Comparison of ENCODE assay signal across 11 cellular contexts in the genomic region with DNA sequence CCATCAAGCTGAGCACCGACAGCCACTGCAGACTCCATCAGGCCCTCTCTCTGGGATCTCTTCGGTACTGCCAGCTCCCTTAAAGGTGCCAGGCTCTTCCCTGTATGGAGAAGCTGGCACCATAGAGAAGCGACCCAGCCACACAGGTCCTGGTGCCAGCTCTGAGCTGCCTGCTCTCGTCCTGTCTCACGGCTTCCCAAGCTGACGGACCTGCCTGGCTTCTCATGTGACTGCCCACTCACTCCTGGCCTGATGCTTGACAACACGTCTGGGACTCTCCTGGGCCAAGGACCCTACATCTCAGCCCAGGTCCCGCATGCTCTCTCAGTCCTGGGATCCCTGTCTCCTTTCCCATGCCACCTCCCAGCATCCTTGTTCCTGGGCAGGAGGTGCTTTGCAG. TPM values are rescaled to one million over a fixed set of nuclear protein-coding genes. Genes with fewer than 3 reads are reported as not detected.
DNase-seq lines count a peak whose midpoint lies in the region; ATAC-seq and TF ChIP-seq lines count a peak whose summit lies in the region.
"Had no signal": no experiment of that assay in that cellular context is flagged by ENCODE, and none has a peak within 500 bp of the region (broad histone marks: within the 10 kb centered on the region; RNA-seq: fewer than 3 reads in every experiment).

No MANE protein-coding gene starts in this region.

- peak overlapping the region; percentile 29 for H2AK5ac ChIP-seq in mesendoderm (ENCODE audit: low read length)

- peaks cover 43% of the 10 kb centered on the region for H3K27me3 Mint-ChIP-seq in activated T-cell treated with anti-CD3 and anti-CD28 coated beads, Interleukin-2, amount 50 U/mL, for 72 hours (ENCODE audit: low read depth)

- H3K36me3 ChIP-seq in PC-9 (ENCODE audit: low read depth) (no peaks in the 10 kb centered on the region), duodenal mucosa (ENCODE audit: control insufficient read depth in 1 of 2, insufficient read depth in 2 of 2, low read length in 2 of 2) (no peaks in the 10 kb centered on the region), mesendoderm (ENCODE audit: control insufficient read depth, insufficient read depth, low read length) (no peaks in the 10 kb centered on the region), stomach smooth muscle (ENCODE audit: control insufficient read depth in 2 of 2, insufficient read depth in 2 of 2, low read length in 2 of 2) (no peaks in the 10 kb centered on the region)
- H3K36me3 ChIP-seq: neutrophil had no signal

- CTCF ChIA-PET in PC-9 (lab: Charles Lee) = no interaction called here

- H3F3A ChIP-seq in PC-9 (ENCODE audit: insufficient read depth, low read depth) = 0 out of 2 replicates have a peak, but pooled peaks cover 3% of the 10 kb centered on the region

- H4K8ac ChIP-seq in mesendoderm (ENCODE audit: low read depth, low read length) = no peak overlapping the region

- H3K4me1 Mint-ChIP-seq in activated T-cell treated with anti-CD3 and anti-CD28 coated beads, Interleukin-2, amount 50 U/mL, for 72 hours (ENCODE audit: low read depth) = no peaks in the 10 kb centered on the region

- POLR2A ChIA-PET in PC-9 (lab: Charles Lee; ENCODE audit: unreplicated experiment) = interaction anchor here (0.5 kb wide), 1 partner anchor 86 kb away, joined by 19 read pairs; no protein-coding TSS in a partner anchor

- intact Hi-C loops in PC-9 (cut with micrococcal nuclease; ENCODE audit: unreplicated experiment) = no loop called here

- DNase-seq in PC-9 = no peak
- DNase-seq in mesendoderm = no peak
- DNase-seq in activated CD8-positive, alpha-beta memory T cell treated with anti-CD3 and anti-CD28 coated beads, Interleukin-2, amount 50 U/mL, for 4 hours = no peak
- DNase-seq in activated T-cell treated with anti-CD3 and anti-CD28 coated beads, Interleukin-2, amount 50 U/mL, for 72 hours = no peak
- DNase-seq in dedifferentiated amniotic fluid mesenchymal stem cell (ENCODE audit: extremely low spot score) = no peak
- DNase-seq: NCI-H1436 treated with DMSO at 0.1 percent for 48 hours had no signal

- no peak for ATAC-seq in GM21360 (IDR thresholded peaks at IDR 0.05; ENCODE audit: unreplicated experiment)
- ATAC-seq in activated T-cell treated with anti-CD3 and anti-CD28 coated beads, Interleukin-2, amount 50 U/mL, for 72 hours (replicated peaks in 1 of 2) = no peak

- H3K4me2 ChIP-seq in PC-9 = 0 out of 2 replicates have a peak overlapping the region, but pooled peaks have one; percentile 63
- H3K4me2 ChIP-seq in mesendoderm (ENCODE audit: low read length) = no peak overlapping the region

- 0 out of 2 replicates have a peak, but pooled peaks cover 5% of the 10 kb centered on the region for H3K27me3 ChIP-seq in PC-9 (ENCODE audit: insufficient read depth, low read depth)
- peaks cover 8 to 10% of the 10 kb centered on the region in 2 donors for H3K27me3 ChIP-seq in duodenal mucosa (ENCODE audit: control insufficient read depth in 1 of 2, insufficient read depth in 2 of 2, low read length in 2 of 2)
- H3K27me3 ChIP-seq in mesendoderm (ENCODE audit: insufficient read depth, low read length, poor library complexity) = no peaks in the 10 kb centered on the region
- H3K27me3 ChIP-seq in stomach smooth muscle (ENCODE audit: control insufficient read depth in 1 of 2, insufficient read depth in 2 of 2, low read length in 2 of 2) = no peaks in the 10 kb centered on the region

- H3K9ac ChIP-seq in duodenal mucosa (ENCODE audit: low read depth in 1 of 2, low read length in 2 of 2) (peak overlapping the region in 1 of 2 donors; percentile 12), mesendoderm (ENCODE audit: low read length) (no peak overlapping the region), stomach smooth muscle (ENCODE audit: low read length in 2 of 2) (peak overlapping the region; percentile 57 to 62)

- H2AFZ ChIP-seq in PC-9 = no peak overlapping the region

- no peak overlapping the region for H3K23ac ChIP-seq in mesendoderm (ENCODE audit: low read length)

- H3K4me3 ChIP-seq in PC-9 = no peak overlapping the region
- H3K4me3 ChIP-seq in duodenal mucosa (ENCODE audit: low read depth in 1 of 2, low read length in 2 of 2) = no peak overlapping the region
- no peak overlapping the region for H3K4me3 ChIP-seq in mesendoderm (ENCODE audit: low read length)
- H3K4me3 ChIP-seq in stomach smooth muscle (ENCODE audit: low read length in 2 of 2) = peak overlapping the region in 1 of 2 donors; percentile 22

- no peak overlapping the region for H2BK15ac ChIP-seq in mesendoderm (replicated peaks; ENCODE audit: low read depth)

- no peaks in the 10 kb centered on the region for H3K9me2 ChIP-seq in PC-9 (ENCODE audit: insufficient read depth)

- H3K27ac Mint-ChIP-seq in activated T-cell treated with anti-CD3 and anti-CD28 coated beads, Interleukin-2, amount 50 U/mL, for 72 hours = no peak overlapping the region

- TF ChIP-seq CTCF in PC-9 (conservative IDR thresholded peaks at IDR 0.05) = no peak

- H3K79me2 ChIP-seq in PC-9 (ENCODE audit: low read depth) = no peaks in the 10 kb centered on the region
- no peaks in the 10 kb centered on the region for H3K79me2 ChIP-seq in mesendoderm (ENCODE audit: control insufficient read depth, insufficient read depth, low read length)

- WGBS in mesendoderm (ENCODE audit: extremely low coverage, insufficient coverage, low lambda C conversion rate) = no CpG with 5 or more reads among the region's 8 CpGs

- no peak overlapping the region for H4K5ac ChIP-seq in mesendoderm (ENCODE audit: low read length)

- H4K20me1 ChIP-seq in PC-9 (ENCODE audit: insufficient read depth) = no peaks in the 10 kb centered on the region

- H3K9me3 ChIP-seq in PC-9 (ENCODE audit: insufficient read depth, low read depth) (no peaks in the 10 kb centered on the region), duodenal mucosa (ENCODE audit: control insufficient read depth in 1 of 2, low read length in 2 of 2) (no peaks in the 10 kb centered on the region), stomach smooth muscle (ENCODE audit: control insufficient read depth in 2 of 2, low read length in 2 of 2) (no peaks in the 10 kb centered on the region)
- H3K9me3 ChIP-seq: neutrophil had no signal

- no peak overlapping the region for H3K18ac ChIP-seq in mesendoderm (ENCODE audit: low read length)

- H2BK5ac ChIP-seq in mesendoderm (ENCODE audit: low read length) = no peak overlapping the region

- no peaks in the 10 kb centered on the region for H3K36me3 Mint-ChIP-seq in activated T-cell treated with anti-CD3 and anti-CD28 coated beads, Interleukin-2, amount 50 U/mL, for 72 hours (ENCODE audit: insufficient read depth in 2 of 2)

- no peak overlapping the region for H3K4me3 Mint-ChIP-seq in activated T-cell treated with anti-CD3 and anti-CD28 coated beads, Interleukin-2, amount 50 U/mL, for 72 hours

- no TSS peak for BruUV-seq in PC-9 (replicated peaks; lab: Mats Ljungman, UMichigan)

- no peak overlapping the region for H3K4ac ChIP-seq in mesendoderm (ENCODE audit: low read depth, low read length)

- H3K4me1 ChIP-seq in PC-9 (replicated peaks; ENCODE audit: insufficient read depth) (peaks cover 17% of the 10 kb centered on the region), duodenal mucosa (ENCODE audit: control insufficient read depth in 1 of 2, insufficient read depth in 2 of 2, low read length in 2 of 2) (peaks cover 23 to 34% of the 10 kb centered on the region in 2 donors), mesendoderm (ENCODE audit: control insufficient read depth, low read depth, low read length) (no peaks in the 10 kb centered on the region), stomach smooth muscle (ENCODE audit: control insufficient read depth, insufficient read depth, low read length) (peaks cover 71% of the 10 kb centered on the region)

- no peaks in the 10 kb centered on the region for H3K79me1 ChIP-seq in mesendoderm (ENCODE audit: low read length)

- no peak overlapping the region for H3K27ac ChIP-seq in PC-9
- peak overlapping the region; percentile 61 for H3K27ac ChIP-seq in duodenal mucosa (ENCODE audit: low read depth, low read length)
- no peak overlapping the region for H3K27ac ChIP-seq in mesendoderm (ENCODE audit: low read depth, low read length)
- peak overlapping the region; percentile 93 for H3K27ac ChIP-seq in stomach smooth muscle (ENCODE audit: low read length)
- H3K27ac ChIP-seq: neutrophil had no signal

- no peak overlapping the region for H2BK120ac ChIP-seq in mesendoderm (ENCODE audit: low read depth, low read length)

- no peaks in the 10 kb centered on the region for H3K9me3 Mint-ChIP-seq in activated T-cell treated with anti-CD3 and anti-CD28 coated beads, Interleukin-2, amount 50 U/mL, for 72 hours

- H3K56ac ChIP-seq in mesendoderm (ENCODE audit: low read length) = no peak overlapping the region

RNA-seq across cellular contexts. Expression of gene ATOH8, which starts 12.6 kb away (rescaled TPM):
- total RNA-seq in PC-9 (2021) = 0.25 TPM in 1 of 2 replicates, not detected in the other
- polyA plus RNA-seq in mesendoderm (2013, experiment 1 of 2) = 0.37 TPM
- polyA plus RNA-seq in mesendoderm (2013, experiment 2 of 2) = 0.39 TPM
- total RNA-seq in activated T-cell treated with anti-CD3 and anti-CD28 coated beads, Interleukin-2, amount 50 U/mL, for 72 hours = not detected

RNA-seq across cellular contexts. Expression of gene GNLY, which starts 47.1 kb away (rescaled TPM):
- not detected in 2 replicates for total RNA-seq in PC-9 (2021)
- polyA plus RNA-seq in mesendoderm (2013, experiment 1 of 2) = not detected
- not detected for polyA plus RNA-seq in mesendoderm (2013, experiment 2 of 2)
- 100 to 1,000 TPM in 1 of 2 donors, 10 to 100 TPM in 1; 23.8 to 143 TPM for total RNA-seq in activated T-cell treated with anti-CD3 and anti-CD28 coated beads, Interleukin-2, amount 50 U/mL, for 72 hours
- polyA plus RNA-seq: BJ had no signal

Comparison
In these comparisons a context has a peak if more than half of its experiments do, and no peak if none do; other contexts are left out.
1. H3K27ac ChIP-seq: peak in duodenal mucosa (single experiment) and stomach smooth muscle (single experiment); none in PC-9 (single experiment) and mesendoderm (single experiment).
2. RNA of gene GNLY, which starts 47.1 kb away (total RNA-seq): 23.8 to 143 TPM in activated T-cell treated with anti-CD3 and anti-CD28 coated beads, Interleukin-2, amount 50 U/mL, for 72 hours; not detected in PC-9; every median in the first group is over 10 times any median in the second.